In the genomic region with DNA sequence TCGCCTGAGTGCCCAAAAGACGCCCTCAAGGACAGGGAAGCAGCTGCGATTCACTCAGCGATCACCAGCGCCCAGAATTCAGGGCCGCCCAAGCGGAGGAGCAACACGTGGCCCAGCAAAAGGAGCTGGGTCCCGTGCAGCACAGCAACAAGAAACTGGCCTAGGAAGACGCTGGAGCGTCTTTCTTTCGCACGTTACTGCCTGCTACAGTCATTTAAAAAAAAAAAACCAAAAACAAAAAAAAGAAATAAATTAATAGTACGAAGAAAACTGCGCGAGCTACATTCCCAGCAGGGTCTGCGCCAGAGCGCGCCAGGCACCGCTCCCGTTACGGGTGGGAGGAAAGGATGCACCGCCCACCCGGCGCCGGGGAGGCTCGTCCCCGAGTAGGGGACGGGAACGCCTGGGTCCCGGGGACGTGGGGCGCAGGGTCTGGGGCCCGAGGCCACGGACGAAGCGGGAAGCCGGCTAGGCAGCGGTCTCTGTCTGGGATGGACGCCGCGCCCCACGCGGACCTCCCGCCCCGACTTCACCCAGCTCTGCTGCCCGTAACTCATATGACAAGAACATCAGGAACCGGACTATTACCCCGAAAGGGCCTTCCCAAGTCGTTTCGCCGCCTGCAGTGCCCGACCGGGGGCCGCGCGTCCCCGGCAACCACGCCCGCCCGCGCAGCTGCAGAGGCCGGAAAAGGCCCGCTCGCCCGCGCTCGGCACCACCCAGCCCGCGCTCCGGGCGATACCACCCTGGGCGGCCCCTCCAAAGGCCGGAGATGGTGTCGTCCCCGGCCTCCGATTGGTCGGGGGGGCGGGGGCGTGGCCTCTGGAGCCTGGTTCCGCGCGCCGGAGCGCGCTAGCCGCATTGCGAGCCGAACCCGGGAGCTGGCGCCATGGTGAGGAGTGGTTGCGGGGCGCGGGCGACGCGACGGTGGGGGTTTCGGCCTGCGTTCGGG, we compare ENCODE assay signal across 1 cellular context.
TF ChIP-seq lines count a peak whose summit lies in the region.

A gene with protein sequence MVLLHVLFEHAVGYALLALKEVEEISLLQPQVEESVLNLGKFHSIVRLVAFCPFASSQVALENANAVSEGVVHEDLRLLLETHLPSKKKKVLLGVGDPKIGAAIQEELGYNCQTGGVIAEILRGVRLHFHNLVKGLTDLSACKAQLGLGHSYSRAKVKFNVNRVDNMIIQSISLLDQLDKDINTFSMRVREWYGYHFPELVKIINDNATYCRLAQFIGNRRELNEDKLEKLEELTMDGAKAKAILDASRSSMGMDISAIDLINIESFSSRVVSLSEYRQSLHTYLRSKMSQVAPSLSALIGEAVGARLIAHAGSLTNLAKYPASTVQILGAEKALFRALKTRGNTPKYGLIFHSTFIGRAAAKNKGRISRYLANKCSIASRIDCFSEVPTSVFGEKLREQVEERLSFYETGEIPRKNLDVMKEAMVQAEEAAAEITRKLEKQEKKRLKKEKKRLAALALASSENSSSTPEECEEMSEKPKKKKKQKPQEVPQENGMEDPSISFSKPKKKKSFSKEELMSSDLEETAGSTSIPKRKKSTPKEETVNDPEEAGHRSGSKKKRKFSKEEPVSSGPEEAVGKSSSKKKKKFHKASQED (plus strand): TSS at position 861 of the 952 bp plus-strand sequence. CDS start 29 bp downstream, at position 890.

TF ChIP-seq in HepG2, 621 proteins besides CTCF, POLR2A, EP300 and RAD21 (continued from another document and continues in another):
- TF ChIP-seq, protein P1, sequence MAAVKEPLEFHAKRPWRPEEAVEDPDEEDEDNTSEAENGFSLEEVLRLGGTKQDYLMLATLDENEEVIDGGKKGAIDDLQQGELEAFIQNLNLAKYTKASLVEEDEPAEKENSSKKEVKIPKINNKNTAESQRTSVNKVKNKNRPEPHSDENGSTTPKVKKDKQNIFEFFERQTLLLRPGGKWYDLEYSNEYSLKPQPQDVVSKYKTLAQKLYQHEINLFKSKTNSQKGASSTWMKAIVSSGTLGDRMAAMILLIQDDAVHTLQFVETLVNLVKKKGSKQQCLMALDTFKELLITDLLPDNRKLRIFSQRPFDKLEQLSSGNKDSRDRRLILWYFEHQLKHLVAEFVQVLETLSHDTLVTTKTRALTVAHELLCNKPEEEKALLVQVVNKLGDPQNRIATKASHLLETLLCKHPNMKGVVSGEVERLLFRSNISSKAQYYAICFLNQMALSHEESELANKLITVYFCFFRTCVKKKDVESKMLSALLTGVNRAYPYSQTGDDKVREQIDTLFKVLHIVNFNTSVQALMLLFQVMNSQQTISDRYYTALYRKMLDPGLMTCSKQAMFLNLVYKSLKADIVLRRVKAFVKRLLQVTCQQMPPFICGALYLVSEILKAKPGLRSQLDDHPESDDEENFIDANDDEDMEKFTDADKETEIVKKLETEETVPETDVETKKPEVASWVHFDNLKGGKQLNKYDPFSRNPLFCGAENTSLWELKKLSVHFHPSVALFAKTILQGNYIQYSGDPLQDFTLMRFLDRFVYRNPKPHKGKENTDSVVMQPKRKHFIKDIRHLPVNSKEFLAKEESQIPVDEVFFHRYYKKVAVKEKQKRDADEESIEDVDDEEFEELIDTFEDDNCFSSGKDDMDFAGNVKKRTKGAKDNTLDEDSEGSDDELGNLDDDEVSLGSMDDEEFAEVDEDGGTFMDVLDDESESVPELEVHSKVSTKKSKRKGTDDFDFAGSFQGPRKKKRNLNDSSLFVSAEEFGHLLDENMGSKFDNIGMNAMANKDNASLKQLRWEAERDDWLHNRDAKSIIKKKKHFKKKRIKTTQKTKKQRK (IDR thresholded peaks at IDR 0.05; ENCODE audit: low read length), result no peak
- TF ChIP-seq ZSCAN22 (CRISPR knock-in tag; IDR thresholded peaks at IDR 0.05) (peak; percentile 15; the same call in 1 of the 2 replicates), ZNF343 (CRISPR knock-in tag; IDR thresholded peaks at IDR 0.05) (0 out of 2 replicates have a peak, but pooled peaks have one; percentile 42), TCF7L2 (IDR thresholded peaks at IDR 0.05; ENCODE audit: low read depth, low read length) (no peak), JARID2 (CRISPR knock-in tag; IDR thresholded peaks at IDR 0.05; ENCODE audit: insufficient replicate concordance) (no peak), CREBL2 (CRISPR knock-in tag; IDR thresholded peaks at IDR 0.05; ENCODE audit: borderline replicate concordance) (peak; percentile 29; the same call in 1 of the 2 replicates), U2AF1 (optimal IDR thresholded peaks at IDR 0.05; ENCODE audit: low read depth, low read length) (peak; percentile 95), THAP11 (CRISPR knock-in tag; IDR thresholded peaks at IDR 0.05) (peak; percentile 87), ZNF644 (CRISPR knock-in tag; IDR thresholded peaks at IDR 0.05; ENCODE audit: low read depth) (no peak), ZNF24 (IDR thresholded peaks at IDR 0.05) (0 out of 2 replicates have a peak, but pooled peaks have one; percentile 33), KDM3A (CRISPR knock-in tag; IDR thresholded peaks at IDR 0.05; ENCODE audit: low read depth) (peak; percentile 86), MED1 (CRISPR knock-in tag; IDR thresholded peaks at IDR 0.05) (peak; percentile 68), ELF3 (CRISPR knock-in tag; IDR thresholded peaks at IDR 0.05) (peak; percentile 90), GATAD2A (CRISPR knock-in tag; IDR thresholded peaks at IDR 0.05) (no peak; the same call in 1 of the 2 replicates), RBM22 (optimal IDR thresholded peaks at IDR 0.05; ENCODE audit: low read length) (no peak), ZNF609 (CRISPR knock-in tag; IDR thresholded peaks at IDR 0.05; ENCODE audit: borderline replicate concordance) (peak; percentile 65), ZNF260 (CRISPR knock-in tag; IDR thresholded peaks at IDR 0.05; ENCODE audit: borderline replicate concordance, low read depth) (no peak)
- TF ChIP-seq, protein P2, sequence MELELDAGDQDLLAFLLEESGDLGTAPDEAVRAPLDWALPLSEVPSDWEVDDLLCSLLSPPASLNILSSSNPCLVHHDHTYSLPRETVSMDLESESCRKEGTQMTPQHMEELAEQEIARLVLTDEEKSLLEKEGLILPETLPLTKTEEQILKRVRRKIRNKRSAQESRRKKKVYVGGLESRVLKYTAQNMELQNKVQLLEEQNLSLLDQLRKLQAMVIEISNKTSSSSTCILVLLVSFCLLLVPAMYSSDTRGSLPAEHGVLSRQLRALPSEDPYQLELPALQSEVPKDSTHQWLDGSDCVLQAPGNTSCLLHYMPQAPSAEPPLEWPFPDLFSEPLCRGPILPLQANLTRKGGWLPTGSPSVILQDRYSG (CRISPR knock-in tag; IDR thresholded peaks at IDR 0.05), result peak; percentile 98
- TF ChIP-seq, protein P3, sequence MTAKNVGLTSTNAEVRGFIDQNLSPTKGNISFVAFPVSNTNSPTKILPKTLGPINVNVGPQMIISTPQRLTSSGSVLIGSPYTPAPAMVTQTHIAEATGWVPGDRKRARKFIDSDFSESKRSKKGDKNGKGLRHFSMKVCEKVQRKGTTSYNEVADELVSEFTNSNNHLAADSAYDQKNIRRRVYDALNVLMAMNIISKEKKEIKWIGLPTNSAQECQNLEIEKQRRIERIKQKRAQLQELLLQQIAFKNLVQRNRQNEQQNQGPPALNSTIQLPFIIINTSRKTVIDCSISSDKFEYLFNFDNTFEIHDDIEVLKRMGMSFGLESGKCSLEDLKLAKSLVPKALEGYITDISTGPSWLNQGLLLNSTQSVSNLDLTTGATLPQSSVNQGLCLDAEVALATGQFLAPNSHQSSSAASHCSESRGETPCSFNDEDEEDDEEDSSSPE (CRISPR knock-in tag; IDR thresholded peaks at IDR 0.05), result peak; percentile 97
- TF ChIP-seq, protein P4, sequence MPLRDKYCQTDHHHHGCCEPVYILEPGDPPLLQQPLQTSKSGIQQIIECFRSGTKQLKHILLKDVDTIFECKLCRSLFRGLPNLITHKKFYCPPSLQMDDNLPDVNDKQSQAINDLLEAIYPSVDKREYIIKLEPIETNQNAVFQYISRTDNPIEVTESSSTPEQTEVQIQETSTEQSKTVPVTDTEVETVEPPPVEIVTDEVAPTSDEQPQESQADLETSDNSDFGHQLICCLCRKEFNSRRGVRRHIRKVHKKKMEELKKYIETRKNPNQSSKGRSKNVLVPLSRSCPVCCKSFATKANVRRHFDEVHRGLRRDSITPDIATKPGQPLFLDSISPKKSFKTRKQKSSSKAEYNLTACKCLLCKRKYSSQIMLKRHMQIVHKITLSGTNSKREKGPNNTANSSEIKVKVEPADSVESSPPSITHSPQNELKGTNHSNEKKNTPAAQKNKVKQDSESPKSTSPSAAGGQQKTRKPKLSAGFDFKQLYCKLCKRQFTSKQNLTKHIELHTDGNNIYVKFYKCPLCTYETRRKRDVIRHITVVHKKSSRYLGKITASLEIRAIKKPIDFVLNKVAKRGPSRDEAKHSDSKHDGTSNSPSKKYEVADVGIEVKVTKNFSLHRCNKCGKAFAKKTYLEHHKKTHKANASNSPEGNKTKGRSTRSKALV (CRISPR knock-in tag; IDR thresholded peaks at IDR 0.05), result peak; percentile 97
- TF ChIP-seq, protein P5, sequence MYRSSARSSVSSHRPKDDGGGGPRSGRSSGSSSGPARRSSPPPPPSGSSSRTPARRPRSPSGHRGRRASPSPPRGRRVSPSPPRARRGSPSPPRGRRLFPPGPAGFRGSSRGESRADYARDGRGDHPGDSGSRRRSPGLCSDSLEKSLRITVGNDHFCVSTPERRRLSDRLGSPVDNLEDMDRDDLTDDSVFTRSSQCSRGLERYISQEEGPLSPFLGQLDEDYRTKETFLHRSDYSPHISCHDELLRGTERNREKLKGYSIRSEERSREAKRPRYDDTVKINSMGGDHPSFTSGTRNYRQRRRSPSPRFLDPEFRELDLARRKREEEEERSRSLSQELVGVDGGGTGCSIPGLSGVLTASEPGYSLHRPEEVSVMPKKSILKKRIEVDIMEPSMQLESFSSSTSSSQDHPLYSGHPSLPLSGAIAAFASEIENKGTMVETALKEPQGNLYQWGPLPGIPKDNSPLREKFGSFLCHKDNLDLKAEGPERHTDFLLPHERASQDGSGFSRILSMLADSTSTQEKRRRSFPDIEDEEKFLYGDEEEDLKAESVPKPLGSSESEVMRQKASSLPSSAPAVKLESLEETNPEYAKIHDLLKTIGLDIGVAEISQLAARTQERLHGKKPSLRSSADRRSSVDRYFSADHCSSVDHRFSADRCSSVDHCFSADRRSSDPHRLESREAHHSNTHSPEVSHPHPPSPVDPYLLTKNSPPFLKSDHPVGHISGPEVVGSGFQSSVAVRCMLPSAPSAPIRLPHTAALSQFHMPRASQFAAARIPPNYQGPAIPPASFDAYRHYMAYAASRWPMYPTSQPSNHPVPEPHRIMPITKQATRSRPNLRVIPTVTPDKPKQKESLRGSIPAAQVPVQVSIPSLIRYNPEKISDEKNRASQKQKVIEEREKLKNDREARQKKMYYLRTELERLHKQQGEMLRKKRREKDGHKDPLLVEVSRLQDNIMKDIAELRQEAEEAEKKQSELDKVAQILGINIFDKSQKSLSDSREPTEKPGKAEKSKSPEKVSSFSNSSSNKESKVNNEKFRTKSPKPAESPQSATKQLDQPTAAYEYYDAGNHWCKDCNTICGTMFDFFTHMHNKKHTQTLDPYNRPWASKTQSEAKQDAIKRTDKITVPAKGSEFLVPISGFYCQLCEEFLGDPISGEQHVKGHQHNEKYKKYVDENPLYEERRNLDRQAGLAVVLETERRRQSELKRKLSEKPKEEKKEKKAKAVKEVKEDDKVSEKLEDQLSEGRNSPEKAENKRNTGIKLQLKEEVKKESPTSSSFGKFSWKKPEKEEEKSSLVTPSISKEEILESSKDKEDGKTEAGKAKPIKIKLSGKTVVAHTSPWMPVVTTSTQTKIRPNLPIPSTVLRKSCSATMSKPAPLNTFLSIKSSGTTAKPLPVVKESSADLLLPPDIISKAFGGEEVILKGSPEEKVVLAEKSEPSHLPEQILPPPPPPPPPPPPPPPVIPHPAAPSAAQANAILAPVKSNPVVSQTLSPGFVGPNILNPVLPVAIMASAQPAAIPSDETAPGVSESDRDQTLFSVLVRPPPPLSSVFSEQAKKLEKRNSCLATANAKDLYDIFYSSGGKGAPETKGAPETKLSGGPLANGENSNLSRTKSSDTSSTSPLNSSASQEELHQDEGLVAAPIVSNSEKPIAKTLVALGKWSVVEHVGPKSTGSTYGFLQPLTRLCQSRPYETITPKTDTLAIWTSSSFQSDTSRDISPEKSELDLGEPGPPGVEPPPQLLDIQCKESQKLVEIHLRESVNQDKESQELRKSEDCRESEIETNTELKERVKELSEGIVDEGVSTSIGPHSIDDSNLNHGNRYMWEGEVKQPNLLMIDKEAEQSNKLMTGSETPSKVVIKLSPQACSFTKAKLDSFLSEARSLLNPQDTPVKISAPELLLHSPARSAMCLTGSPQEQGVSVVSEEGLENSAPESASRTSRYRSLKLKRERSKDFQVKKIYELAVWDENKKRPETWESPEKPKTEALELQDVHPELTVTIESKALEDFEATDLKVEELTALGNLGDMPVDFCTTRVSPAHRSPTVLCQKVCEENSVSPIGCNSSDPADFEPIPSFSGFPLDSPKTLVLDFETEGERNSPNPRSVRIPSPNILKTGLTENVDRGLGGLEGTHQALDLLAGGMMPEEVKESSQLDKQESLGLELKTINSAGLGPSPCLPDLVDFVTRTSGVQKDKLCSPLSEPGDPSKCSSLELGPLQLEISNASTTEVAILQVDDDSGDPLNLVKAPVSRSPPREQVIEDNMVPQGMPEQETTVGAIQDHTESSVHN (CRISPR knock-in tag; IDR thresholded peaks at IDR 0.05), result no peak; the same call in 1 of the 2 replicates
